14 cellular contexts compared by ENCODE assay signal in genomic region chr7:3537210-3537875, GRCh38.
A peak's percentile ranks its signal among the peaks of the same experiment; 100 is the strongest.
DNase-seq lines count a peak whose midpoint lies in the region; ATAC-seq and TF ChIP-seq lines count a peak whose summit lies in the region.
"Had no signal": no experiment of that assay in that cellular context is flagged by ENCODE, and none has a peak within 500 bp of the region (broad histone marks: within the 10 kb centered on the region; RNA-seq: fewer than 3 reads in every experiment).

No MANE protein-coding gene starts in this region.

- no peak overlapping the region for H4K8ac ChIP-seq in mesendoderm (ENCODE audit: low read depth, low read length)

- no peak overlapping the region for H2BK15ac ChIP-seq in mesendoderm (replicated peaks; ENCODE audit: low read depth)

- H3K9me3 ChIP-seq in MG63 (no peaks in the 10 kb centered on the region), skeletal muscle satellite cell (replicated peaks; ENCODE audit: low read length) (no peaks in the 10 kb centered on the region)

- H3K79me1 ChIP-seq in mesendoderm (ENCODE audit: low read length), result no peaks in the 10 kb centered on the region

- no peak overlapping the region for H3K27ac ChIP-seq in mesendoderm (ENCODE audit: low read depth, low read length)

- no peak overlapping the region for H3K23ac ChIP-seq in mesendoderm (ENCODE audit: low read length)

- no peak overlapping the region for H2BK120ac ChIP-seq in mesendoderm (ENCODE audit: low read depth, low read length)

- no peaks in the 10 kb centered on the region for H3K79me2 ChIP-seq in mesendoderm (ENCODE audit: control insufficient read depth, insufficient read depth, low read length)

- no peak overlapping the region for H3K4me3 ChIP-seq in MG63
- H3K4me3 ChIP-seq in astrocyte of the spinal cord (ENCODE audit: low read depth, low read length), result no peak overlapping the region
- H3K4me3 ChIP-seq in skeletal muscle satellite cell (ENCODE audit: low read length), result peak overlapping the region; percentile 22
- H3K4me3 ChIP-seq in mesendoderm (ENCODE audit: low read length), result no peak overlapping the region

- H4K5ac ChIP-seq in mesendoderm (ENCODE audit: low read length), result no peak overlapping the region

- no peak overlapping the region for H2BK5ac ChIP-seq in mesendoderm (ENCODE audit: low read length)

- H3K9ac ChIP-seq in skeletal muscle satellite cell (ENCODE audit: low read depth, low read length) (peak overlapping the region; percentile 39), mesendoderm (ENCODE audit: low read length) (no peak overlapping the region)

- H3K27me3 ChIP-seq in MG63 (no peaks in the 10 kb centered on the region), skeletal muscle satellite cell (ENCODE audit: control insufficient read depth, insufficient read depth, low read length) (no peaks in the 10 kb centered on the region), mesendoderm (ENCODE audit: insufficient read depth, low read length, poor library complexity) (no peaks in the 10 kb centered on the region)

- no peak overlapping the region for H2AK5ac ChIP-seq in mesendoderm (ENCODE audit: low read length)

- no CpG with 5 or more reads among the region's 6 CpGs for WGBS in mesendoderm (ENCODE audit: extremely low coverage, insufficient coverage, low lambda C conversion rate)

- H3K4me2 ChIP-seq in skeletal muscle satellite cell (ENCODE audit: low read length), result peak overlapping the region; percentile 57
- no peak overlapping the region for H3K4me2 ChIP-seq in mesendoderm (ENCODE audit: low read length)

- no peak for ATAC-seq in HG02588 (IDR thresholded peaks at IDR 0.05; ENCODE audit: unreplicated experiment)

- TF ChIP-seq CTCF in astrocyte of the spinal cord (IDR thresholded peaks at IDR 0.05; ENCODE audit: low read depth, low read length), result no peak

- H3K18ac ChIP-seq in mesendoderm (ENCODE audit: low read length), result no peak overlapping the region

- no peak overlapping the region for H3K56ac ChIP-seq in mesendoderm (ENCODE audit: low read length)

- in situ Hi-C loops in astrocyte of the spinal cord (cut with HindIII; ENCODE audit: low sequenced_read_pairs), result no loop called here

- H3K36me3 ChIP-seq in MG63 (no peaks in the 10 kb centered on the region), skeletal muscle satellite cell (ENCODE audit: insufficient read depth, low read length) (no peaks in the 10 kb centered on the region), mesendoderm (ENCODE audit: control insufficient read depth, insufficient read depth, low read length) (no peaks in the 10 kb centered on the region)

- H3K4me1 ChIP-seq in skeletal muscle satellite cell (ENCODE audit: control insufficient read depth, insufficient read depth, low read length) (peaks cover 12% of the 10 kb centered on the region), mesendoderm (ENCODE audit: control insufficient read depth, low read depth, low read length) (no peaks in the 10 kb centered on the region)

- DNase-seq in MG63 (peak; percentile 1), astrocyte of the spinal cord (ENCODE audit: low read depth, low spot score) (peak; percentile 68), hepatic stellate cell (ENCODE audit: low spot score) (peak; percentile 8), NCI-H1436 (lab: John Stamatoyannopoulos, UW) (no peak), mesendoderm (no peak)
- DNase-seq: DMS79 treated with DMSO at 0.1 percent for 48 hours; effector memory CD4-positive, alpha-beta T cell; H7; kidney; NCI-H1105 treated with DMSO at 0.1 percent for 48 hours; NCI-H345; stimulated activated CD4-positive, alpha-beta T cell treated with anti-CD3 and anti-CD28 coated beads, Interleukin-15, amount 100 ng/mL, for 24 hours had no signal

- H3K4ac ChIP-seq in mesendoderm (ENCODE audit: low read depth, low read length), result no peak overlapping the region

Comparison
In these comparisons a context has a peak if more than half of its experiments do, and no peak if none do; other contexts are left out.
1. DNase-seq: peak in MG63 (single experiment), astrocyte of the spinal cord (single experiment) and hepatic stellate cell (single experiment); none in NCI-H1436 (single experiment) and mesendoderm (single experiment).